Comparison of ENCODE assay signal across 9 cellular contexts in genomic region chr22:22507743-22508273, GRCh38. TPM values are rescaled to one million over a fixed set of nuclear protein-coding genes. Genes with fewer than 3 reads are reported as not detected.
A peak's percentile ranks its signal among the peaks of the same experiment; 100 is the strongest.
DNase-seq lines count a peak whose midpoint lies in the region; ATAC-seq and TF ChIP-seq lines count a peak whose summit lies in the region.
"Had no signal": no experiment of that assay in that cellular context is flagged by ENCODE, and none has a peak within 500 bp of the region (broad histone marks: within the 10 kb centered on the region; RNA-seq: fewer than 3 reads in every experiment).

No MANE protein-coding gene starts in this region.

- peaks cover 25% of the 10 kb centered on the region for H3K36me3 Mint-ChIP-seq in T-cell

- no peak overlapping the region for H2AFZ ChIP-seq in HCT116 (ENCODE audit: low read depth, low read length, poor library complexity, severe bottlenecking)
- peak overlapping the region; percentile 95 for H2AFZ ChIP-seq in hepatocyte

- H3K36me3 ChIP-seq in HCT116 (ENCODE audit: control insufficient read depth in 1 of 2, insufficient read depth in 2 of 2, low read length in 2 of 2) (peaks cover 0 to 29% of the 10 kb centered on the region in 2 experiments; a peak in 2 of 4 replicates), hepatocyte (replicated peaks; ENCODE audit: insufficient read depth, low read depth) (no peaks in the 10 kb centered on the region), spleen (peaks cover 0 to 30% (median 4%) of the 10 kb centered on the region in 6 donors)

- RAD21 ChIA-PET in HCT116 (lab: Charles Lee; ENCODE audit: low non-redundant PET in 1 of 2, low total read pairs in 2 of 2, uncharacterized antibody in 2 of 2, unreplicated experiment in 2 of 2), result no interaction called here

- peak overlapping the region in 1 of 2 donors; percentile 12 for H3K27ac Mint-ChIP-seq in T-cell

- no peak for TF ChIP-seq RAD21 in HCT116 (IDR thresholded peaks at IDR 0.05; ENCODE audit: low read depth)

- ATAC-seq in HCT116 (no peak), T-cell (replicated peaks in 1 of 4) (peak in 2 of 4 experiments; percentile 2 to 10), HG03039 (IDR thresholded peaks at IDR 0.05; ENCODE audit: unreplicated experiment) (no peak), HG02885 (IDR thresholded peaks at IDR 0.05; ENCODE audit: poor library complexity, unreplicated experiment) (no peak)
- ATAC-seq: Panc1 had no signal

- DNase-seq in HCT116 (ENCODE audit: low read depth, low spot score) (no peak), T-cell (peak in 2 of 34 experiments; percentile 1 to 4), hepatocyte (ENCODE audit: low spot score) (no peak), spleen (no peak), D341Med (ENCODE audit: low spot score) (no peak)

- H3K4me1 Mint-ChIP-seq in T-cell, result peaks cover 17 to 23% (median 18%) of the 10 kb centered on the region in 3 donors

- CTCF ChIA-PET in HCT116 (lab: Charles Lee) (interaction anchor here (1.4 to 1.5 kb wide), 2 partner anchors 11 to 12 kb away, joined by 6 to 7 read pairs; partner anchors contain the start of gene ZNF280A), T-cell (lab: Charles Lee) (no interaction called here)

- H3K9me3 ChIP-seq in HCT116 (ENCODE audit: control insufficient read depth in 1 of 2, insufficient read depth in 1 of 2, low read depth in 1 of 2, low read length in 2 of 2), result peaks cover 0 to 5% of the 10 kb centered on the region in 2 experiments; a peak in 1 of 4 replicates
- H3K9me3 ChIP-seq in hepatocyte (ENCODE audit: low read depth), result no peaks in the 10 kb centered on the region
- H3K9me3 ChIP-seq in spleen, result peaks cover 0 to 23% (median 21%) of the 10 kb centered on the region in 8 donors

- H3K27me3 Mint-ChIP-seq in T-cell, result peaks cover 4 to 8% of the 10 kb centered on the region in 2 donors

- TF ChIP-seq CTCF in HCT116 (IDR thresholded peaks at IDR 0.05 in 2 of 3, conservative IDR thresholded peaks at IDR 0.05 in 1 of 3; ENCODE audit: borderline replicate concordance in 1 of 3, insufficient read depth in 1 of 3, low read depth in 2 of 3, low read length in 2 of 3), result no peak
- no peak for TF ChIP-seq CTCF in hepatocyte (IDR thresholded peaks at IDR 0.05; ENCODE audit: poor library complexity)
- no peak for TF ChIP-seq CTCF in spleen (IDR thresholded peaks at IDR 0.05 in 8 of 11, conservative IDR thresholded peaks at IDR 0.05 in 3 of 11)

- H3K79me2 ChIP-seq in HCT116 (ENCODE audit: insufficient read depth, low read length) (peaks cover 13% of the 10 kb centered on the region; the same call in 1 of the 2 replicates), hepatocyte (peaks cover 7% of the 10 kb centered on the region)

- peak overlapping the region; percentile 86 for H3K4me2 ChIP-seq in HCT116 (ENCODE audit: low read length)
- H3K4me2 ChIP-seq in hepatocyte, result peak overlapping the region; percentile 98

- no TSS peak for BruUV-seq in HCT116 (replicated peaks; lab: Mats Ljungman, UMichigan)

- peak overlapping the region; percentile 45; the same call in 1 of the 2 replicates for H3K27ac ChIP-seq in HCT116 (ENCODE audit: low read depth, low read length)
- peak overlapping the region; percentile 78 for H3K27ac ChIP-seq in hepatocyte
- no peak overlapping the region for H3K27ac ChIP-seq in spleen

- peak overlapping the region; percentile 73 to 85 for H3K4me3 ChIP-seq in HCT116 (replicated peaks in 1 of 2; ENCODE audit: low read depth in 1 of 2, low read length in 2 of 2)
- peak overlapping the region; percentile 94 for H3K4me3 ChIP-seq in hepatocyte
- peak overlapping the region; percentile 45 to 79 (median 58) for H3K4me3 ChIP-seq in spleen

- H3K27me3 ChIP-seq in HCT116 (ENCODE audit: insufficient read depth, low read length), result no peaks in the 10 kb centered on the region
- no peaks in the 10 kb centered on the region for H3K27me3 ChIP-seq in hepatocyte
- H3K27me3 ChIP-seq in spleen (replicated peaks in 1 of 7), result peaks cover 0 to 2% (median 0%) of the 10 kb centered on the region in 7 donors

- 28% methylated on average over 13 of the region's 13 CpGs for WGBS in hepatocyte (ENCODE audit: low lambda C conversion rate, missing lambda C conversion rate)
- WGBS in spleen, 5 donors, result 30 to 42% (median 33%) methylated on average over 13 of the region's 13 CpGs

- H4K20me1 ChIP-seq in HCT116 (ENCODE audit: insufficient read depth) (no peaks in the 10 kb centered on the region), hepatocyte (ENCODE audit: insufficient read depth, poor library complexity, severe bottlenecking) (no peaks in the 10 kb centered on the region)

- H3K9me3 Mint-ChIP-seq in T-cell, result peaks cover 0 to 5% (median 0%) of the 10 kb centered on the region in 3 donors

- peak overlapping the region; percentile 72 for H3K9ac ChIP-seq in HCT116 (ENCODE audit: low read length)

- H3K9me2 ChIP-seq in HCT116 (ENCODE audit: insufficient read depth) (no peaks in the 10 kb centered on the region), hepatocyte (replicated peaks; ENCODE audit: insufficient read depth) (no peaks in the 10 kb centered on the region)

- intact Hi-C loops in HCT116 (cut with micrococcal nuclease) (no loop called here), spleen (cut with DNase I; ENCODE audit: low total_unique reads) (no loop called here)

- POLR2A ChIA-PET in HCT116 (lab: Charles Lee), result no interaction called here
- POLR2A ChIA-PET in T-cell (lab: Charles Lee), result no interaction called here

- TF ChIP-seq POLR2A in HCT116 (IDR thresholded peaks at IDR 0.05; ENCODE audit: borderline replicate concordance, extremely low read depth, insufficient read depth, insufficient read length) (no peak), spleen (IDR thresholded peaks at IDR 0.05) (no peak)

- peak overlapping the region; percentile 76 to 82 (median 81) for H3K4me3 Mint-ChIP-seq in T-cell

- H3K4me1 ChIP-seq in HCT116 (ENCODE audit: control insufficient read depth in 1 of 2, insufficient read depth in 2 of 2, low read length in 2 of 2), result peaks cover 0 to 14% of the 10 kb centered on the region in 2 experiments; a peak in 3 of 4 replicates
- H3K4me1 ChIP-seq in hepatocyte (ENCODE audit: insufficient read depth), result no peaks in the 10 kb centered on the region
- H3K4me1 ChIP-seq in spleen, result peaks cover 0 to 23% (median 14%) of the 10 kb centered on the region in 6 donors

TF ChIP-seq in HCT116, 20 proteins besides CTCF, POLR2A, EP300 and RAD21:
- no peak for TF ChIP-seq EGR1 (IDR thresholded peaks at IDR 0.05; ENCODE audit: low read depth)
- TF ChIP-seq, protein P1, sequence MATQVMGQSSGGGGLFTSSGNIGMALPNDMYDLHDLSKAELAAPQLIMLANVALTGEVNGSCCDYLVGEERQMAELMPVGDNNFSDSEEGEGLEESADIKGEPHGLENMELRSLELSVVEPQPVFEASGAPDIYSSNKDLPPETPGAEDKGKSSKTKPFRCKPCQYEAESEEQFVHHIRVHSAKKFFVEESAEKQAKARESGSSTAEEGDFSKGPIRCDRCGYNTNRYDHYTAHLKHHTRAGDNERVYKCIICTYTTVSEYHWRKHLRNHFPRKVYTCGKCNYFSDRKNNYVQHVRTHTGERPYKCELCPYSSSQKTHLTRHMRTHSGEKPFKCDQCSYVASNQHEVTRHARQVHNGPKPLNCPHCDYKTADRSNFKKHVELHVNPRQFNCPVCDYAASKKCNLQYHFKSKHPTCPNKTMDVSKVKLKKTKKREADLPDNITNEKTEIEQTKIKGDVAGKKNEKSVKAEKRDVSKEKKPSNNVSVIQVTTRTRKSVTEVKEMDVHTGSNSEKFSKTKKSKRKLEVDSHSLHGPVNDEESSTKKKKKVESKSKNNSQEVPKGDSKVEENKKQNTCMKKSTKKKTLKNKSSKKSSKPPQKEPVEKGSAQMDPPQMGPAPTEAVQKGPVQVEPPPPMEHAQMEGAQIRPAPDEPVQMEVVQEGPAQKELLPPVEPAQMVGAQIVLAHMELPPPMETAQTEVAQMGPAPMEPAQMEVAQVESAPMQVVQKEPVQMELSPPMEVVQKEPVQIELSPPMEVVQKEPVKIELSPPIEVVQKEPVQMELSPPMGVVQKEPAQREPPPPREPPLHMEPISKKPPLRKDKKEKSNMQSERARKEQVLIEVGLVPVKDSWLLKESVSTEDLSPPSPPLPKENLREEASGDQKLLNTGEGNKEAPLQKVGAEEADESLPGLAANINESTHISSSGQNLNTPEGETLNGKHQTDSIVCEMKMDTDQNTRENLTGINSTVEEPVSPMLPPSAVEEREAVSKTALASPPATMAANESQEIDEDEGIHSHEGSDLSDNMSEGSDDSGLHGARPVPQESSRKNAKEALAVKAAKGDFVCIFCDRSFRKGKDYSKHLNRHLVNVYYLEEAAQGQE (IDR thresholded peaks at IDR 0.05; ENCODE audit: low read depth), result no peak
TF ChIP-seq in HCT116: peak in this region for 0.

RNA-seq across cellular contexts. Expression of gene ZNF280B, which starts 0.7 kb away (rescaled TPM):
- 5.5 TPM for total RNA-seq in HCT116 (2021; ENCODE audit: unreplicated experiment)
- polyA plus RNA-seq in HCT116 (2012), result 1.1 and 1.9 TPM in 2 replicates
- 1 to 10 TPM; 1.8 to 2.1 (median 1.9) TPM for total RNA-seq in T-cell
- total RNA-seq in hepatocyte, result 2.6 and 2.8 TPM in 2 replicates
- 0.78 and 1.5 TPM in 2 replicates for polyA plus RNA-seq in hepatocyte
- 1 to 10 TPM; 1.4 to 2.7 (median 2.0) TPM for total RNA-seq in spleen
- under 1 TPM; 0.49 to 0.90 (median 0.59) TPM for polyA plus RNA-seq in spleen

RNA-seq across cellular contexts. Expression of gene ZNF280A, which starts 12.3 kb away (rescaled TPM):
- total RNA-seq in HCT116 (2021; ENCODE audit: unreplicated experiment) (0.81 TPM), T-cell (not detected), hepatocyte (0.47 and 0.64 TPM in 2 replicates), spleen (under 1 TPM in 1 of 7 donors, not detected in 6; 0.51 TPM)
- polyA plus RNA-seq in HCT116 (2012), result 0.15 and 0.70 TPM in 2 replicates
- polyA plus RNA-seq in hepatocyte (0.44 TPM in 1 of 2 replicates, not detected in the other), spleen (not detected)
- total RNA-seq: mesenteric fat pad had no signal

RNA-seq across cellular contexts. Expression of gene PRAME, which starts 51.3 kb away (rescaled TPM):
- total RNA-seq in HCT116 (2021; ENCODE audit: unreplicated experiment) (28.4 TPM), T-cell (1 to 10 TPM in 3 of 5 donors, not detected in 2; 1.7 to 2.7 (median 2.0) TPM), hepatocyte (not detected in 2 replicates), spleen (under 1 TPM in 1 of 7 donors, not detected in 6; 0.17 TPM)
- polyA plus RNA-seq in HCT116 (2012), result 22.3 and 24.1 TPM in 2 replicates
- polyA plus RNA-seq in hepatocyte (not detected in 2 replicates), spleen (under 1 TPM; 0.04 to 0.24 (median 0.06) TPM)
- total RNA-seq: mesenteric fat pad had no signal

Comparison
In these comparisons a context has a peak if more than half of its experiments do, and no peak if none do; other contexts are left out.
1. H3K27ac ChIP-seq: peak in HCT116 (single experiment) and hepatocyte (single experiment); none in spleen (0 of 8).
2. Peak in every context shown above with its lines, with median percentiles within 50 percentile points of each other: H3K4me3 ChIP-seq.